ENCODE assay signal across 1 cellular context in the genomic region with DNA sequence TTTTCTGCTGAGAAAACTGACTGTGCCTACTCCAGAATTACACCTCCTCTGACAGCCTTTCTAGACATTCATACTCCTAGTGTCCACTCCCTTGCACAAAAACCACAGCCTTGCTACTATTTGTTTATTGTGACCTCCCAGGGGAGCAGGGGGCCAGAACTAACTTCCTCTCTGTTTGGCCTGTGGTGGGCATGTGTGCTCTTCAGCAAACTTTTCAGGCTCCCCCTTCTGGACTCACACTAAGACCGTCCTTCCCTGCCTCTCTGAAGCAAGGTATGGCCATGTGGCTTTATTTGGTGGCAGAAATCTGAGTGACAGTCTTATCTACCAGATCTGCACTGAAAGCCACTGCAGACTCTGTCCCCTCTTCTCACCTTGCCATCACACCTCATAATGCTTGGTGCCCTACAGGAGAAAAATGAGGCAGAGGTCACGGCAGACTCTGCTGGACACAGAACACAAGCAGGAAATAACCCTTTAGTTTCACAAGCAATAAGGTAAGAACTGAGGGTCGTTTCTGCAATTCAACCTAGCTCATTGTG.
TF ChIP-seq lines count a peak whose summit lies in the region.

No MANE protein-coding gene starts in this region.

TF ChIP-seq in IMR-90, 13 proteins besides CTCF, POLR2A, EP300 and RAD21:
- no peak for TF ChIP-seq ELK1 (IDR thresholded peaks at IDR 0.05; ENCODE audit: borderline replicate concordance, low read depth, low read length)
- TF ChIP-seq RFX5 (IDR thresholded peaks at IDR 0.05; ENCODE audit: low read depth, low read length), result no peak
- TF ChIP-seq CEBPB (IDR thresholded peaks at IDR 0.05; ENCODE audit: low read depth, low read length), result no peak
- TF ChIP-seq, protein P1, sequence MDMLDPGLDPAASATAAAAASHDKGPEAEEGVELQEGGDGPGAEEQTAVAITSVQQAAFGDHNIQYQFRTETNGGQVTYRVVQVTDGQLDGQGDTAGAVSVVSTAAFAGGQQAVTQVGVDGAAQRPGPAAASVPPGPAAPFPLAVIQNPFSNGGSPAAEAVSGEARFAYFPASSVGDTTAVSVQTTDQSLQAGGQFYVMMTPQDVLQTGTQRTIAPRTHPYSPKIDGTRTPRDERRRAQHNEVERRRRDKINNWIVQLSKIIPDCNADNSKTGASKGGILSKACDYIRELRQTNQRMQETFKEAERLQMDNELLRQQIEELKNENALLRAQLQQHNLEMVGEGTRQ (IDR thresholded peaks at IDR 0.05; ENCODE audit: low read depth, low read length), result no peak
- TF ChIP-seq NFE2L2 (IDR thresholded peaks at IDR 0.05; ENCODE audit: low read depth, low read length), result no peak
- TF ChIP-seq CHD1 (IDR thresholded peaks at IDR 0.05; ENCODE audit: low read depth, low read length), result no peak
- TF ChIP-seq SMC3 (IDR thresholded peaks at IDR 0.05; ENCODE audit: low read depth, low read length), result no peak
- TF ChIP-seq MAZ (IDR thresholded peaks at IDR 0.05; ENCODE audit: borderline replicate concordance, low read depth, low read length), result no peak
- TF ChIP-seq BHLHE40 (IDR thresholded peaks at IDR 0.05; ENCODE audit: low read depth, low read length), result no peak
- TF ChIP-seq MAFK (IDR thresholded peaks at IDR 0.05; ENCODE audit: low read depth, low read length), result no peak
- TF ChIP-seq MXI1 (IDR thresholded peaks at IDR 0.05; ENCODE audit: borderline replicate concordance, low read depth, low read length), result no peak
- no peak for TF ChIP-seq RCOR1 (IDR thresholded peaks at IDR 0.05; ENCODE audit: insufficient replicate concordance, low read length)
- no peak for TF ChIP-seq FOS (IDR thresholded peaks at IDR 0.05; ENCODE audit: low read depth, low read length)
TF ChIP-seq in IMR-90: peak in this region for 0.
